Comparison of ENCODE assay signal across 16 cellular contexts in genomic region chr3:48832691-48833090, GRCh38.
"Had no signal": no experiment of that assay in that cellular context is flagged by ENCODE, and none has a peak within 500 bp of the region (broad histone marks: within the 10 kb centered on the region; RNA-seq: fewer than 3 reads in every experiment).

No MANE protein-coding gene starts in this region.

- ATAC-seq: activated CD8-positive, alpha-beta T cell treated with anti-CD3 and anti-CD28 coated beads, Interleukin-2, amount 10 ng/mL, durations not matched to agents 7 days and 5 days; mucosa of descending colon; naive thymus-derived CD8-positive, alpha-beta T cell; T-helper 17 cell; WTC11 had no signal

- H3K9me3 ChIP-seq: breast epithelium, esophagus squamous epithelium, mucosa of descending colon, neutrophil, prostate gland, sigmoid colon had no signal

- H3K36me3 ChIP-seq: breast epithelium, neutrophil, prostate gland, sigmoid colon had no signal

- H3K4me1 ChIP-seq: prostate gland had no signal

- H3K4me3 ChIP-seq: breast epithelium, esophagus squamous epithelium, mucosa of descending colon, prostate gland, sigmoid colon had no signal

- H3K27me3 ChIP-seq: breast epithelium, esophagus squamous epithelium, neutrophil, sigmoid colon had no signal

- DNase-seq: activated CD4-positive, alpha-beta T cell treated with anti-CD3 and anti-CD28 coated beads for 48 hours; activated CD8-positive, alpha-beta T cell treated with anti-CD3 and anti-CD28 coated beads, Interleukin-2, amount 10 ng/mL, durations not matched to agents 7 days and 5 days; activated naive CD4-positive, alpha-beta T cell treated with anti-CD3 and anti-CD28 coated beads, Interleukin-2, amount 50 U/mL, for 16 hours; esophagus squamous epithelium; hypothalamus; immature natural killer cell; mucosa of descending colon; naive thymus-derived CD8-positive, alpha-beta T cell; sigmoid colon; stimulated activated CD4-positive, alpha-beta T cell treated with anti-CD3 and anti-CD28 coated beads, Interleukin-2, amount 100 ng/mL, for 48 hours; stimulated activated naive CD4-positive, alpha-beta T cell treated with Interleukin-2 at 50 U/mL for 16 hours; T-helper 17 cell had no signal

- H3K27ac ChIP-seq: breast epithelium, esophagus squamous epithelium, neutrophil, prostate gland, sigmoid colon had no signal
